Comparison of ENCODE assay signal across 15 cellular contexts in genomic region chr1:88009916-88010315, GRCh38.
"Had no signal": no experiment of that assay in that cellular context is flagged by ENCODE, and none has a peak within 500 bp of the region (broad histone marks: within the 10 kb centered on the region; RNA-seq: fewer than 3 reads in every experiment).

No MANE protein-coding gene starts in this region.

- H3K9me3 Mint-ChIP-seq: activated naive CD8-positive, alpha-beta T cell treated with anti-CD3 and anti-CD28 coated beads, Interleukin-2, amount 10 ng/mL, durations not matched to agents 7 days and 5 days; natural killer cell; stimulated activated naive CD8-positive, alpha-beta T cell treated with anti-CD3 and anti-CD28 coated beads, Interleukin-15, amount 100 ng/mL, for 72 hours had no signal

- H3K27ac Mint-ChIP-seq: activated naive CD8-positive, alpha-beta T cell treated with anti-CD3 and anti-CD28 coated beads, Interleukin-2, amount 10 ng/mL, durations not matched to agents 7 days and 5 days; natural killer cell; stimulated activated naive CD8-positive, alpha-beta T cell treated with anti-CD3 and anti-CD28 coated beads, Interleukin-15, amount 100 ng/mL, for 72 hours had no signal

- H3K4me3 Mint-ChIP-seq: activated naive CD8-positive, alpha-beta T cell treated with anti-CD3 and anti-CD28 coated beads, Interleukin-2, amount 10 ng/mL, durations not matched to agents 7 days and 5 days; natural killer cell; stimulated activated naive CD8-positive, alpha-beta T cell treated with anti-CD3 and anti-CD28 coated beads, Interleukin-15, amount 100 ng/mL, for 72 hours had no signal

- H3K4me3 ChIP-seq: left lung, prostate gland, upper lobe of right lung had no signal

- H3K4me1 Mint-ChIP-seq: activated naive CD8-positive, alpha-beta T cell treated with anti-CD3 and anti-CD28 coated beads, Interleukin-2, amount 10 ng/mL, durations not matched to agents 7 days and 5 days; natural killer cell; stimulated activated naive CD8-positive, alpha-beta T cell treated with anti-CD3 and anti-CD28 coated beads, Interleukin-15, amount 100 ng/mL, for 72 hours had no signal

- H3K36me3 ChIP-seq: left lung, prostate gland, upper lobe of right lung had no signal

- H3K36me3 Mint-ChIP-seq: activated naive CD8-positive, alpha-beta T cell treated with anti-CD3 and anti-CD28 coated beads, Interleukin-2, amount 10 ng/mL, durations not matched to agents 7 days and 5 days; natural killer cell had no signal

- H3K27ac ChIP-seq: left lung, prostate gland, upper lobe of right lung had no signal

- DNase-seq: activated CD4-positive, alpha-beta T cell treated with anti-CD3 and anti-CD28 coated beads, Interleukin-2, amount 50 U/mL, for 1 hour; activated CD8-positive, alpha-beta memory T cell treated with anti-CD3 and anti-CD28 coated beads for 24 hours; activated naive CD4-positive, alpha-beta T cell; activated naive CD8-positive, alpha-beta T cell treated with anti-CD3 and anti-CD28 coated beads, Interleukin-2, amount 10 ng/mL, durations not matched to agents 7 days and 5 days; anterior cingulate cortex; hippocampal formation; kidney; left lung; natural killer cell; occipital lobe; stimulated activated naive CD8-positive, alpha-beta T cell treated with anti-CD3 and anti-CD28 coated beads, Interleukin-15, amount 100 ng/mL, for 72 hours; upper lobe of right lung had no signal

- ATAC-seq: esophagus mucosa; left lung; natural killer cell; sciatic nerve; stimulated activated naive CD8-positive, alpha-beta T cell treated with anti-CD3 and anti-CD28 coated beads, Interleukin-15, amount 100 ng/mL, for 72 hours; upper lobe of right lung had no signal

- H3K4me1 ChIP-seq: left lung, prostate gland, upper lobe of right lung had no signal

- H3K27me3 ChIP-seq: left lung, upper lobe of right lung had no signal
